8 cellular contexts compared by ENCODE assay signal in the genomic region with DNA sequence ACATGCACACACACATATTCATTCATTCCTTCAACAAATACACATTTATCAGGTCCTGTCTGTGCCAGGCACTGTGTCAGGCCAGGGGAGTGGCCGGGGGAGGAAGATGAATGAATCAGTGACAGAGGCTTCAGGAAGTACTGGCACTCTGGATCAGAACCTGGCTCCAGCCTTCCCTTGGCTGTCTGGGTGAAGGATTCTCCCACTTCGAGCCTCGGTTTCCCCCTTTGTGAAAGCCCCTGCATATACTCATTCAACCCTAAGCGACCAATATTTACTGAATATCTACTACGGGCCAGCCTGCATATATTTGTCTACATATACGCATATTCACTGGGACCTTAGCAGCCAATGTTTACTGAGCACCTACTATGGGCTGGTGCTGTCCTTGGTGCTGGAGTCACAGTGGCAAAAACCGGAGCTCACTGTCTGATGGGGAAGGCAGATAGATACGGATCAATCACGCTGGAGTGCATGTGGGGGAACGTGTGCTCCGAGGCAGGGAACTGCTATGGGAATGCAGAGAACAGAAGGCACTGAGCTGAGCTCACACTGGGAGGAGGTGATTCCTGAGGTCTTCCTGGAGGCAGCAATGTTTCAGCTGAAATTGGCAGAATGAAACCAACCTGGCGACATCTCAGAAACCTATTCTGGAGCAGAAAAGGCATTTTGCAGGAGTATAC. TPM values are rescaled to one million over a fixed set of nuclear protein-coding genes. Genes with fewer than 3 reads are reported as not detected.
DNase-seq lines count a peak whose midpoint lies in the region; ATAC-seq and TF ChIP-seq lines count a peak whose summit lies in the region.

No MANE protein-coding gene starts in this region.

- H3K36me3 ChIP-seq in BJ (ENCODE audit: control insufficient read depth, insufficient read depth, low read length) (peaks cover 3% of the 10 kb centered on the region), HUES64 (ENCODE audit: insufficient read depth, low read length) (peaks cover 15% of the 10 kb centered on the region), uterus (no peaks in the 10 kb centered on the region)

- H3K36me3 Mint-ChIP-seq in brain: peaks cover 20% of the 10 kb centered on the region
- peaks cover 8% of the 10 kb centered on the region for H3K36me3 Mint-ChIP-seq in memory B cell

- peaks cover 8% of the 10 kb centered on the region for H3K27me3 Mint-ChIP-seq in brain
- no peaks in the 10 kb centered on the region for H3K27me3 Mint-ChIP-seq in memory B cell

- no peak for TF ChIP-seq CTCF in BJ (IDR thresholded peaks at IDR 0.05; ENCODE audit: insufficient read depth, low read depth, low read length)
- no peak for TF ChIP-seq CTCF in brain (conservative IDR thresholded peaks at IDR 0.05)
- no peak for TF ChIP-seq CTCF in uterus (IDR thresholded peaks at IDR 0.05)
- no peak for TF ChIP-seq CTCF in GM13977 (IDR thresholded peaks at IDR 0.05; ENCODE audit: extremely low read depth, insufficient read depth, missing control alignments)

- H3K27me3 ChIP-seq in BJ (ENCODE audit: control insufficient read depth, insufficient read depth, low read length): no peaks in the 10 kb centered on the region
- H3K27me3 ChIP-seq in HUES64 (ENCODE audit: insufficient read depth, low read length): no peaks in the 10 kb centered on the region
- no peaks in the 10 kb centered on the region for H3K27me3 ChIP-seq in uterus

- peak overlapping the region; percentile 84 to 98 (median 95) for H3K27ac Mint-ChIP-seq in brain
- H3K27ac Mint-ChIP-seq in memory B cell: peak overlapping the region; percentile 79

- H3K9me3 Mint-ChIP-seq in brain (no peaks in the 10 kb centered on the region), memory B cell (no peaks in the 10 kb centered on the region)

- H3K4me3 ChIP-seq in BJ (ENCODE audit: low read depth, low read length): peak overlapping the region; percentile 97
- H3K4me3 ChIP-seq in HUES64 (ENCODE audit: low read length): peak overlapping the region; percentile 76
- H3K4me3 ChIP-seq in uterus: peak overlapping the region; percentile 77 to 93

- H3K27ac ChIP-seq in HUES64 (ENCODE audit: low read depth, low read length): no peak overlapping the region
- peak overlapping the region; percentile 90 to 95 for H3K27ac ChIP-seq in uterus

- H3K4me1 ChIP-seq in HUES64 (ENCODE audit: insufficient read depth, low read length) (0 out of 2 replicates have a peak, but pooled peaks cover 8% of the 10 kb centered on the region), uterus (no peaks in the 10 kb centered on the region)

- WGBS in HUES64: 37% methylated on average over 12 of the region's 12 CpGs

- intact Hi-C loops in uterus (cut with DNase I; ENCODE audit: low total_unique reads): no loop called here

- H3K4me3 Mint-ChIP-seq in brain (peak overlapping the region; percentile 91 to 99 (median 97)), memory B cell (peak overlapping the region; percentile 85)

- in situ Hi-C loops in GM13977 (cut with MboI; ENCODE audit: low pct_unique_long_range_greater_than_20kb, low sequenced_read_pairs, unreplicated experiment): no loop called here

- ATAC-seq in memory B cell (ENCODE audit: low read depth): no peak
- no peak for ATAC-seq in activated CD4-positive, CD25-positive, alpha-beta regulatory T cell treated with anti-CD3 and anti-CD28 coated beads, Interleukin-2, amount 50 U/mL, for 24 hours

- TF ChIP-seq POLR2A in uterus (IDR thresholded peaks at IDR 0.05): no peak

- POLR2A ChIA-PET in BJ (lab: Charles Lee): no interaction called here

- H3K9ac ChIP-seq in HUES64 (ENCODE audit: low read depth, low read length): no peak overlapping the region

- CTCF ChIA-PET in BJ (lab: Yijun Ruan, JAX): interaction anchor here (0.6 to 1.3 kb wide), 3 partner anchors 25 to 113 kb away, joined by 3 to 5 read pairs (median 3); no protein-coding TSS in a partner anchor

- DNase-seq in BJ (ENCODE audit: low read depth) (no peak), memory B cell (ENCODE audit: low spot score in 2 of 2) (no peak), uterus (no peak), GM13977 (ENCODE audit: low spot score) (no peak), DMS79 (lab: John Stamatoyannopoulos, UW) (no peak)

- H3K4me1 Mint-ChIP-seq in brain (peaks cover 38% of the 10 kb centered on the region), memory B cell (peaks cover 27% of the 10 kb centered on the region)

- H3K9me3 ChIP-seq in HUES64 (ENCODE audit: insufficient read depth, low read depth, low read length) (no peaks in the 10 kb centered on the region), uterus (no peaks in the 10 kb centered on the region)

RNA-seq across cellular contexts. Expression of gene ZNF579, which starts 0.6 kb away (rescaled TPM):
- polyA plus RNA-seq in BJ (2011; rRNA removed) (2.6 and 3.8 TPM in 2 replicates), brain (ENCODE audit: insufficient read depth, low read depth, low replicate concordance) (16.2 TPM)
- 4.2 and 10.1 TPM in 2 replicates for polyA minus RNA-seq in BJ (2011; rRNA and poly(A)+ RNA removed)
- 13.6 TPM for polyA plus RNA-seq in HUES64 (2013, experiment 1 of 2)
- polyA plus RNA-seq in HUES64 (2013, experiment 2 of 2): 15.6 TPM
- total RNA-seq in uterus: 10 to 100 TPM in 1 of 4 donors, 1 to 10 TPM in 1, not detected in 2; 4.4 to 21.9 TPM

RNA-seq across cellular contexts. Expression of gene FIZ1, which starts 18.0 kb away (rescaled TPM):
- polyA plus RNA-seq in BJ (2011; rRNA removed) (3.7 and 4.0 TPM in 2 replicates), brain (ENCODE audit: insufficient read depth, low read depth, low replicate concordance) (30.5 TPM)
- polyA minus RNA-seq in BJ (2011; rRNA and poly(A)+ RNA removed): 2.3 and 2.5 TPM in 2 replicates
- 14.2 TPM for polyA plus RNA-seq in HUES64 (2013, experiment 1 of 2)
- polyA plus RNA-seq in HUES64 (2013, experiment 2 of 2): 15.8 TPM
- total RNA-seq in uterus: 10 to 100 TPM in 1 of 4 donors, 1 to 10 TPM in 1, under 1 TPM in 2; 0.26 to 19.3 (median 2.4) TPM

RNA-seq across cellular contexts. Expression of gene ZNF524, which starts 18.8 kb away (rescaled TPM):
- polyA plus RNA-seq in BJ (2011; rRNA removed): 7.8 TPM in 2 replicates
- polyA minus RNA-seq in BJ (2011; rRNA and poly(A)+ RNA removed): 2.3 and 2.7 TPM in 2 replicates
- polyA plus RNA-seq in HUES64 (2013, experiment 1 of 2): 2.6 TPM
- polyA plus RNA-seq in HUES64 (2013, experiment 2 of 2): 4.1 TPM
- polyA plus RNA-seq in brain (ENCODE audit: insufficient read depth, low read depth, low replicate concordance): 20.5 TPM
- 10 to 100 TPM in 3 of 4 donors, 1 to 10 TPM in 1; 5.4 to 20.4 (median 14.6) TPM for total RNA-seq in uterus

RNA-seq across cellular contexts. Expression of gene ZNF865, which starts 24.2 kb away (rescaled TPM):
- polyA plus RNA-seq in BJ (2011; rRNA removed): 1.2 and 1.4 TPM in 2 replicates
- 1.3 and 1.6 TPM in 2 replicates for polyA minus RNA-seq in BJ (2011; rRNA and poly(A)+ RNA removed)
- 8.5 TPM for polyA plus RNA-seq in HUES64 (2013, experiment 1 of 2)
- 11.0 TPM for polyA plus RNA-seq in HUES64 (2013, experiment 2 of 2)
- 10.4 TPM for polyA plus RNA-seq in brain (ENCODE audit: insufficient read depth, low read depth, low replicate concordance)
- 10 to 100 TPM in 1 of 4 donors, 1 to 10 TPM in 2, not detected in 1; 2.0 to 24.2 (median 3.2) TPM for total RNA-seq in uterus

RNA-seq across cellular contexts. Expression of gene SBK3, which starts 35.9 kb away (rescaled TPM):
- 0.06 and 0.11 TPM in 2 replicates for polyA plus RNA-seq in BJ (2011; rRNA removed)
- polyA minus RNA-seq in BJ (2011; rRNA and poly(A)+ RNA removed): not detected in 2 replicates
- 0.35 TPM for polyA plus RNA-seq in HUES64 (2013, experiment 1 of 2)
- polyA plus RNA-seq in HUES64 (2013, experiment 2 of 2): 0.63 TPM
- polyA plus RNA-seq in brain (ENCODE audit: insufficient read depth, low read depth, low replicate concordance): not detected
- total RNA-seq in uterus: under 1 TPM in 2 of 4 donors, not detected in 2; 0.34 to 0.35 TPM
